Comparison of ENCODE assay signal across 8 cellular contexts in the genomic region with DNA sequence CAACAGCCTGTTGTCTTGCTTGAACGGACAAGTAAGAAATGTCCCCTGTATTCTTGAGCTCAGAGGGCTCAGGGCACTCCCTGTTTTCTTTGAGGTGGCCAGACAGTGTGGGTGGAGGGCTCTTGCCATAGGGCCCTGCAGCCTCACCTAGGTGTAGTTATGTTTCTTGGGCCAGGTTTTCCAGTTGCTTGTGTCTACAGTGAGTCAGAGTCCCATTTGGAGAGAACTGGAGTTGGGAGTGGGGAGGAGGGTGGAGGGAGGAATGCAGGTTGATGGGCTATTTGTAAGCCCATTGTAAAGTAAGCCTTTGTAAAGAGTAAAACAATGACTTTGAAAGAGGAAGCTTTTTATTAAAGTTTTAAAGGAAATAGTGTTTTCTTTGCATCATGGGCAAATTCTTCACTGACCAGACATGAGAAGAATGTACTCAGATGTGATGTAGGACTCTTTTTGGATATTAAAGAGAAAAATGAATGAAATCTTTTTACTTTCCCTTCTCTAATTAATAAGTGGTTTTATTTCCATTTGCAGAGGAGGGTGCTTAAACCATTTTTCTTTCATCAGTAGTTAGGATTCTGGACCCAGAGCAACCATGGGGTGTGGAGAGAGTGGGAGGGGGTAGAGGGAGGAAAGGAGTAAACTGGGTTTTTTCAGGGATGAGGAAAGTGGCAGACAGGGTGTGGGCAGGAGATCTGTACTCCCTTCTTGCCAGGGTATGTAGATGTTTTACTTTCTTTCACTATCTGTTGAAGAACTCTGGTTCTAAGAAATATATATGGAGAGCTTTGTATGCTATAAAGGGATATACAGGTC. TPM values are rescaled to one million over a fixed set of nuclear protein-coding genes. Genes with fewer than 3 reads are reported as not detected.
DNase-seq lines count a peak whose midpoint lies in the region; ATAC-seq, FAIRE-seq and TF ChIP-seq lines count a peak whose summit lies in the region.

No MANE protein-coding gene starts in this region.

- no peak overlapping the region for H3K9ac ChIP-seq in BLaER1
- no peak overlapping the region for H3K9ac ChIP-seq in NT2/D1 (ENCODE audit: insufficient read length, low read depth)
- H3K9ac ChIP-seq in endothelial cell of umbilical vein (replicated peaks; ENCODE audit: extremely low read depth, insufficient read depth, low read length): peak overlapping the region; percentile 32

- POLR2A ChIA-PET in endothelial cell of umbilical vein (lab: Charles Lee): interaction anchor here (1.4 kb wide), 1 partner anchor 79 kb away, joined by 3 read pairs; no protein-coding TSS in a partner anchor

- intact Hi-C loops in endothelial cell of umbilical vein (cut with micrococcal nuclease): loop anchor here (1.0 to 2.0 kb wide), 3 partner anchors 19 to 53 kb away; no protein-coding TSS in a partner anchor

- H3K27me3 ChIP-seq in BLaER1: no peaks in the 10 kb centered on the region
- no peaks in the 10 kb centered on the region for H3K27me3 ChIP-seq in NT2/D1 (ENCODE audit: insufficient read depth, insufficient read length)
- H3K27me3 ChIP-seq in endothelial cell of umbilical vein (ENCODE audit: control insufficient read depth in 2 of 2, insufficient read depth in 2 of 2, low read length in 2 of 2): no peaks in the 10 kb centered on the region

- no peaks in the 10 kb centered on the region for H3K9me1 ChIP-seq in endothelial cell of umbilical vein (replicated peaks; ENCODE audit: control insufficient read depth, extremely low read depth, insufficient read depth, low read length)

- ATAC-seq in HG03521 (IDR thresholded peaks at IDR 0.05; ENCODE audit: unreplicated experiment): no peak

- H3K4me1 ChIP-seq in BLaER1: peaks cover 47% of the 10 kb centered on the region
- peaks cover 5% of the 10 kb centered on the region for H3K4me1 ChIP-seq in NT2/D1 (ENCODE audit: insufficient read depth, insufficient read length)
- H3K4me1 ChIP-seq in endothelial cell of umbilical vein (ENCODE audit: control insufficient read depth, extremely low read depth, insufficient read depth, low read length): peaks cover 55% of the 10 kb centered on the region

- FAIRE-seq in endothelial cell of umbilical vein (lab: Jason Lieb, UNC): peak; percentile 77

- H4K20me1 ChIP-seq in BLaER1 (peaks cover 75% of the 10 kb centered on the region), endothelial cell of umbilical vein (replicated peaks; ENCODE audit: control insufficient read depth, extremely low read depth, insufficient read depth, low read length) (no peaks in the 10 kb centered on the region)

- no TSS peak for BruUV-seq in endothelial cell of umbilical vein (replicated peaks; lab: Mats Ljungman, UMichigan)

- CTCF ChIA-PET in endothelial cell of umbilical vein (lab: Charles Lee): interaction anchor here (0.6 to 4.3 kb wide), 5 partner anchors 24 to 1214 kb away, joined by 3 to 29 read pairs (median 4); a partner anchor contains a TSS

- no peak for TF ChIP-seq CTCF in endothelial cell of umbilical vein (IDR thresholded peaks at IDR 0.05; ENCODE audit: extremely low read depth in 1 of 2, insufficient read depth in 1 of 2, low read depth in 1 of 2, low read length in 2 of 2)

- peaks cover 90% of the 10 kb centered on the region for H3K79me2 ChIP-seq in endothelial cell of umbilical vein (ENCODE audit: control insufficient read depth, insufficient read depth, low read length)

- TF ChIP-seq POLR2A in endothelial cell of umbilical vein (IDR thresholded peaks at IDR 0.05; ENCODE audit: low read depth, low read length): no peak

- no peak overlapping the region for H2AFZ ChIP-seq in endothelial cell of umbilical vein (ENCODE audit: low read depth, low read length)

- H3K27ac ChIP-seq in BLaER1: no peak overlapping the region
- H3K27ac ChIP-seq in endothelial cell of umbilical vein (ENCODE audit: insufficient read depth, low read depth, low read length): peak overlapping the region; percentile 80

- no peaks in the 10 kb centered on the region for H3K9me3 ChIP-seq in BLaER1
- H3K9me3 ChIP-seq in NT2/D1 (ENCODE audit: insufficient read depth, low read length): no peaks in the 10 kb centered on the region
- no peaks in the 10 kb centered on the region for H3K9me3 ChIP-seq in endothelial cell of umbilical vein (replicated peaks; ENCODE audit: control insufficient read depth, insufficient read depth, low read length)

- H3K36me3 ChIP-seq in BLaER1 (peaks cover 8% of the 10 kb centered on the region; the same call in 1 of the 2 replicates), NT2/D1 (ENCODE audit: insufficient read depth, insufficient read length, low read length) (peaks cover 5% of the 10 kb centered on the region), endothelial cell of umbilical vein (ENCODE audit: control insufficient read depth in 2 of 2, extremely low read depth in 1 of 2, insufficient read depth in 2 of 2, low read length in 2 of 2) (peaks cover 0 to 2% of the 10 kb centered on the region in 2 experiments)

- H3K4me3 ChIP-seq in BLaER1 (no peak overlapping the region), NT2/D1 (ENCODE audit: insufficient read length, low read depth) (no peak overlapping the region), endothelial cell of umbilical vein (replicated peaks in 1 of 3; ENCODE audit: insufficient read depth in 1 of 3, low read depth in 1 of 3, low read length in 3 of 3) (no peak overlapping the region)

- dilution Hi-C loops in endothelial cell of umbilical vein (cut with MboI; ENCODE audit: extremely low pct_ligation_motif_present, low sequenced_read_pairs): no loop called here

- H3K4me2 ChIP-seq in BLaER1: peak overlapping the region; percentile 72
- peak overlapping the region; percentile 34 for H3K4me2 ChIP-seq in endothelial cell of umbilical vein (ENCODE audit: insufficient read depth, low read length)

- DNase-seq in NT2/D1 (ENCODE audit: low read depth, low spot score) (peak; percentile 76), endothelial cell of umbilical vein (ENCODE audit: low read depth, low spot score) (peak; percentile 90), myocyte (ENCODE audit: low read depth) (peak; percentile 63), NCI-H1105 treated with DMSO at 0.1 percent for 48 hours (lab: John Stamatoyannopoulos, UW) (no peak), GM19240 (ENCODE audit: insufficient read length, low spot score) (no peak)
- DNase-seq in NK-92 treated with Interleukin-12 subunit alpha and Interleukin-12 subunit beta, amount 100 ng/mL, for 24 hours (lab: John Stamatoyannopoulos, UW): no peak

TF ChIP-seq in endothelial cell of umbilical vein, 7 proteins besides CTCF, POLR2A, EP300 and RAD21:
- TF ChIP-seq MYC (IDR thresholded peaks at IDR 0.05; ENCODE audit: low read depth, low read length) (no peak), JUN (IDR thresholded peaks at IDR 0.05; ENCODE audit: borderline replicate concordance, insufficient read depth, insufficient read length, low read depth) (peak; percentile 62), EZH2 (IDR thresholded peaks at IDR 0.05; ENCODE audit: borderline replicate concordance, low read depth, low read length, severe bottlenecking) (no peak), POLR2AphosphoS5 (IDR thresholded peaks at IDR 0.05; ENCODE audit: insufficient read depth, low read depth, low read length) (no peak), FOS (IDR thresholded peaks at IDR 0.05; ENCODE audit: borderline replicate concordance, insufficient read depth, low read length) (peak; percentile 11)
- TF ChIP-seq, protein P1, sequence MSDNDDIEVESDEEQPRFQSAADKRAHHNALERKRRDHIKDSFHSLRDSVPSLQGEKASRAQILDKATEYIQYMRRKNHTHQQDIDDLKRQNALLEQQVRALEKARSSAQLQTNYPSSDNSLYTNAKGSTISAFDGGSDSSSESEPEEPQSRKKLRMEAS (IDR thresholded peaks at IDR 0.05; ENCODE audit: insufficient read depth, insufficient read length): no peak

RNA-seq across cellular contexts. Expression of a gene that starts 45.1 kb away (rescaled TPM):
- total RNA-seq in endothelial cell of umbilical vein (566 and 587 TPM in 2 replicates), myocyte (803 and 838 TPM in 2 replicates)
- polyA plus RNA-seq in endothelial cell of umbilical vein: 105 and 122 TPM in 2 replicates
- polyA plus RNA-seq in endothelial cell of umbilical vein (2011; cell fraction: cytosol; rRNA removed): 88.8 and 94.8 TPM in 2 replicates
- 706 and 748 TPM in 2 replicates for polyA plus RNA-seq in endothelial cell of umbilical vein (2011; cell fraction: nucleus; rRNA removed)
- 235 and 287 TPM in 2 replicates for polyA plus RNA-seq in endothelial cell of umbilical vein (2012)
- 720 and 782 TPM in 2 replicates for polyA minus RNA-seq in endothelial cell of umbilical vein
- polyA minus RNA-seq in endothelial cell of umbilical vein (2011; cell fraction: cytosol; rRNA and poly(A)+ RNA removed): 48.2 TPM
- 1,459 and 2,004 TPM in 2 replicates for polyA minus RNA-seq in endothelial cell of umbilical vein (2011; cell fraction: nucleus; rRNA and poly(A)+ RNA removed)
- polyA plus RNA-seq in myocyte (2012): 293 TPM

Comparison
In these comparisons a context has a peak if more than half of its experiments do, and no peak if none do; other contexts are left out.
1. DNase-seq: peak in NT2/D1 (single experiment), endothelial cell of umbilical vein (single experiment) and myocyte (single experiment); none in NK-92 treated with Interleukin-12 subunit alpha and Interleukin-12 subunit beta, amount 100 ng/mL, for 24 hours (single experiment), NCI-H1105 treated with DMSO at 0.1 percent for 48 hours (single experiment) and GM19240 (single experiment).